In the genomic region with DNA sequence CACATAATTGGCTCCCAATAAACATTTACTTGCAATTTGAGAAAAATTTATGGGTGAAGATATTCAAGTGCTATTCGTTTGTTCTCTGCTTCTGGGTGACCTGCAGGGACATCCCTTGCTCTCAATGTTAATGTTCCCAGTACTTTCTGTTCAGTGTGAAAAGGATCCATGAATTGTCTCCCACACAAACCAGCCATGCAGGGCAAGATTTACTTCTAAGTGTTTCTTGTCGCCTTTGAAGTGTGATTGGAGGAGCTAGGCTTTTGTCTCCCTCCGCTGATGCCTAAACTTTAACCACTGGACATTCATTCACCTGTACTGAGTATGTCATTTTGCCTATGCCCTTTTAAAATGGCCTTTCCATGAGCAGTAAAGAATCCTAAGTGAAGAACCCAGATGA, we compare ENCODE assay signal across 31 cellular contexts.
"Had no signal": no experiment of that assay in that cellular context is flagged by ENCODE, and none has a peak within 500 bp of the region (broad histone marks: within the 10 kb centered on the region; RNA-seq: fewer than 3 reads in every experiment).

No MANE protein-coding gene starts in this region.

- H3K27ac ChIP-seq: adrenal gland, body of pancreas, esophagus muscularis mucosa, foreskin keratinocyte, gastrocnemius medialis had no signal

- H3K36me3 ChIP-seq: adrenal gland, esophagus muscularis mucosa, gastrocnemius medialis had no signal

- H3K4me3 ChIP-seq: adrenal gland, body of pancreas, esophagus muscularis mucosa, gastrocnemius medialis had no signal

- ATAC-seq: activated CD4-positive, alpha-beta T cell treated with anti-CD3 and anti-CD28 coated beads for 36 hours; activated naive CD8-positive, alpha-beta T cell treated with anti-CD3 and anti-CD28 coated beads, Interleukin-2, amount 50 U/mL, for 24 hours; activated T-cell treated with anti-CD3 and anti-CD28 coated beads, Interleukin-2, amount 50 U/mL, for 72 hours; activated T-helper 17 cell treated with anti-CD3 and anti-CD28 coated beads, Interleukin-2, amount 50 U/mL, for 72 hours; body of pancreas; effector memory CD8-positive, alpha-beta T cell; foreskin keratinocyte; gastrocnemius medialis had no signal

- DNase-seq: activated CD4-positive, alpha-beta memory T cell treated with anti-CD3 and anti-CD28 coated beads for 36 hours; activated CD4-positive, alpha-beta T cell treated with anti-CD3 and anti-CD28 coated beads for 36 hours; activated CD4-positive, alpha-beta T cell treated with anti-CD3 and anti-CD28 coated beads, Interleukin-2, amount 10 ng/mL, durations not matched to agents 24 days and 14 days; activated CD4-positive, CD25-positive, alpha-beta regulatory T cell; activated CD4-positive, CD25-positive, alpha-beta regulatory T cell treated with anti-CD3 and anti-CD28 coated beads, Interleukin-2, amount 50 U/mL, for 72 hours; activated CD8-positive, alpha-beta memory T cell treated with anti-CD3 and anti-CD28 coated beads, Interleukin-2, amount 50 U/mL, for 48 hours; activated effector memory CD4-positive, alpha-beta T cell treated with Interleukin-2 at 50 U/mL for 16 hours; activated gamma-delta T cell treated with Interleukin-2 at 50 U/mL for 16 hours; activated naive CD4-positive, alpha-beta T cell treated with Interleukin-2 at 50 U/mL for 16 hours; activated naive CD8-positive, alpha-beta T cell treated with anti-CD3 and anti-CD28 coated beads for 36 hours; activated naive CD8-positive, alpha-beta T cell treated with anti-CD3 and anti-CD28 coated beads, Interleukin-2, amount 50 U/mL, for 24 hours; activated T-cell treated with anti-CD3 and anti-CD28 coated beads for 4 hours; activated T-cell treated with anti-CD3 and anti-CD28 coated beads, Interleukin-2, amount 50 U/mL, for 24 hours; activated T-cell treated with anti-CD3 and anti-CD28 coated beads, Interleukin-2, amount 50 U/mL, for 72 hours; adrenal gland; amygdala; body of pancreas; caudate nucleus; cortex of kidney; dermis blood vessel endothelial cell; effector CD4-positive, alpha-beta T cell; effector memory CD8-positive, alpha-beta T cell; erythroblast; foreskin keratinocyte; gastrocnemius medialis; glutamatergic neuron; T-helper 2 cell had no signal

- H3K4me1 ChIP-seq: adrenal gland, body of pancreas, esophagus muscularis mucosa, foreskin keratinocyte, gastrocnemius medialis had no signal

- H3K36me3 Mint-ChIP-seq: activated CD4-positive, alpha-beta memory T cell treated with anti-CD3 and anti-CD28 coated beads for 36 hours; activated naive CD4-positive, alpha-beta T cell treated with anti-CD3 and anti-CD28 coated beads, Interleukin-2, amount 50 U/mL, for 24 hours; activated naive CD8-positive, alpha-beta T cell treated with anti-CD3 and anti-CD28 coated beads for 36 hours had no signal

- H3K27me3 Mint-ChIP-seq: activated CD4-positive, alpha-beta memory T cell treated with anti-CD3 and anti-CD28 coated beads for 36 hours; activated naive CD4-positive, alpha-beta T cell treated with anti-CD3 and anti-CD28 coated beads, Interleukin-2, amount 50 U/mL, for 24 hours had no signal

- H3K9me3 ChIP-seq: adrenal gland, body of pancreas, esophagus muscularis mucosa, gastrocnemius medialis had no signal

- FAIRE-seq: colon had no signal

- H3K4me3 Mint-ChIP-seq: activated CD4-positive, alpha-beta memory T cell treated with anti-CD3 and anti-CD28 coated beads for 36 hours; activated CD4-positive, alpha-beta T cell treated with anti-CD3 and anti-CD28 coated beads for 36 hours; activated CD4-positive, alpha-beta T cell treated with anti-CD3 and anti-CD28 coated beads, Interleukin-2, amount 10 ng/mL, durations not matched to agents 24 days and 14 days; activated naive CD4-positive, alpha-beta T cell treated with anti-CD3 and anti-CD28 coated beads, Interleukin-2, amount 50 U/mL, for 24 hours; activated naive CD8-positive, alpha-beta T cell treated with anti-CD3 and anti-CD28 coated beads for 36 hours; activated naive CD8-positive, alpha-beta T cell treated with anti-CD3 and anti-CD28 coated beads, Interleukin-2, amount 50 U/mL, for 24 hours; activated T-cell treated with anti-CD3 and anti-CD28 coated beads, Interleukin-2, amount 50 U/mL, for 24 hours; activated T-cell treated with anti-CD3 and anti-CD28 coated beads, Interleukin-2, amount 50 U/mL, for 72 hours; activated T-helper 17 cell treated with anti-CD3 and anti-CD28 coated beads, Interleukin-2, amount 50 U/mL, for 72 hours; effector memory CD8-positive, alpha-beta T cell had no signal

- H3K9me3 Mint-ChIP-seq: activated CD4-positive, alpha-beta memory T cell treated with anti-CD3 and anti-CD28 coated beads for 36 hours; activated CD4-positive, alpha-beta T cell treated with anti-CD3 and anti-CD28 coated beads, Interleukin-2, amount 10 ng/mL, durations not matched to agents 24 days and 14 days; activated naive CD4-positive, alpha-beta T cell treated with anti-CD3 and anti-CD28 coated beads, Interleukin-2, amount 50 U/mL, for 24 hours; activated naive CD8-positive, alpha-beta T cell treated with anti-CD3 and anti-CD28 coated beads for 36 hours; activated naive CD8-positive, alpha-beta T cell treated with anti-CD3 and anti-CD28 coated beads, Interleukin-2, amount 50 U/mL, for 24 hours; activated T-cell treated with anti-CD3 and anti-CD28 coated beads, Interleukin-2, amount 50 U/mL, for 24 hours; activated T-cell treated with anti-CD3 and anti-CD28 coated beads, Interleukin-2, amount 50 U/mL, for 72 hours; effector memory CD8-positive, alpha-beta T cell had no signal

- H3K27me3 ChIP-seq: body of pancreas, foreskin keratinocyte, gastrocnemius medialis had no signal

- H3K27ac Mint-ChIP-seq: activated CD4-positive, alpha-beta memory T cell treated with anti-CD3 and anti-CD28 coated beads for 36 hours; activated CD4-positive, alpha-beta T cell treated with anti-CD3 and anti-CD28 coated beads for 36 hours; activated CD4-positive, alpha-beta T cell treated with anti-CD3 and anti-CD28 coated beads, Interleukin-2, amount 10 ng/mL, durations not matched to agents 24 days and 14 days; activated naive CD4-positive, alpha-beta T cell treated with anti-CD3 and anti-CD28 coated beads, Interleukin-2, amount 50 U/mL, for 24 hours; activated naive CD8-positive, alpha-beta T cell treated with anti-CD3 and anti-CD28 coated beads for 36 hours; activated naive CD8-positive, alpha-beta T cell treated with anti-CD3 and anti-CD28 coated beads, Interleukin-2, amount 50 U/mL, for 24 hours; activated T-cell treated with anti-CD3 and anti-CD28 coated beads, Interleukin-2, amount 50 U/mL, for 24 hours; activated T-cell treated with anti-CD3 and anti-CD28 coated beads, Interleukin-2, amount 50 U/mL, for 72 hours; activated T-helper 17 cell treated with anti-CD3 and anti-CD28 coated beads, Interleukin-2, amount 50 U/mL, for 72 hours; effector memory CD8-positive, alpha-beta T cell had no signal
